8 cellular contexts compared by ENCODE assay signal in genomic region chr9:137441289-137441934, GRCh38. TPM values are rescaled to one million over a fixed set of nuclear protein-coding genes. Genes with fewer than 3 reads are reported as not detected.
A peak's percentile ranks its signal among the peaks of the same experiment; 100 is the strongest.
DNase-seq lines count a peak whose midpoint lies in the region; ATAC-seq, FAIRE-seq and TF ChIP-seq lines count a peak whose summit lies in the region.

A gene with protein sequence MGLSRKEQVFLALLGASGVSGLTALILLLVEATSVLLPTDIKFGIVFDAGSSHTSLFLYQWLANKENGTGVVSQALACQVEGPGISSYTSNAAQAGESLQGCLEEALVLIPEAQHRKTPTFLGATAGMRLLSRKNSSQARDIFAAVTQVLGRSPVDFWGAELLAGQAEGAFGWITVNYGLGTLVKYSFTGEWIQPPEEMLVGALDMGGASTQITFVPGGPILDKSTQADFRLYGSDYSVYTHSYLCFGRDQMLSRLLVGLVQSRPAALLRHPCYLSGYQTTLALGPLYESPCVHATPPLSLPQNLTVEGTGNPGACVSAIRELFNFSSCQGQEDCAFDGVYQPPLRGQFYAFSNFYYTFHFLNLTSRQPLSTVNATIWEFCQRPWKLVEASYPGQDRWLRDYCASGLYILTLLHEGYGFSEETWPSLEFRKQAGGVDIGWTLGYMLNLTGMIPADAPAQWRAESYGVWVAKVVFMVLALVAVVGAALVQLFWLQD (minus strand): TSS chr9:137441357. CDS start chr9:137438285, 3,072 bp downstream.

- no peak for TF ChIP-seq CTCF in ascending aorta (IDR thresholded peaks at IDR 0.05)

- peaks cover 3% of the 10 kb centered on the region for H3K27me3 ChIP-seq in ascending aorta
- H3K27me3 ChIP-seq in thymus (ENCODE audit: control insufficient read depth, insufficient read depth) = peaks cover 12% of the 10 kb centered on the region

- no peak for ATAC-seq in HG03135 (IDR thresholded peaks at IDR 0.05; ENCODE audit: unreplicated experiment)

- H3K4me3 ChIP-seq in ascending aorta (peak within 1 kb of the TSS; percentile 36 to 53), thymus (ENCODE audit: low read length) (peak within 1 kb of the TSS; percentile 37)

- H3K4me1 ChIP-seq in ascending aorta = peaks cover 0 to 12% of the 10 kb centered on the region in 2 donors
- no peaks in the 10 kb centered on the region for H3K4me1 ChIP-seq in thymus (ENCODE audit: control insufficient read depth, insufficient read depth, low read length)

- FAIRE-seq in GM19239 (lab: Jason Lieb, UNC) = no peak

- intact Hi-C loops in ascending aorta (cut with DNase I) = no loop called here

- H3K36me3 ChIP-seq in ascending aorta = no peaks in the 10 kb centered on the region
- H3K36me3 ChIP-seq in thymus (ENCODE audit: control insufficient read depth, insufficient read depth) = no peaks in the 10 kb centered on the region

- peak; percentile 59 for DNase-seq in DMS79 (lab: John Stamatoyannopoulos, UW)
- peak; percentile 55 for DNase-seq in NCI-H1092 treated with DMSO at 0.1 percent for 48 hours (lab: John Stamatoyannopoulos, UW)
- DNase-seq in ascending aorta (ENCODE audit: low spot score in 2 of 2) = no peak
- DNase-seq in islet precursor cell = peak; percentile 82
- no peak for DNase-seq in superior temporal gyrus (ENCODE audit: extremely low spot score)
- DNase-seq in GM19239 (ENCODE audit: insufficient read length, low spot score) = no peak

- H3K27ac ChIP-seq in ascending aorta = no peak within 1 kb of the TSS
- H3K27ac ChIP-seq in thymus (ENCODE audit: low read depth) = no peak within 1 kb of the TSS

- H3K9me3 ChIP-seq in ascending aorta (no peaks in the 10 kb centered on the region), thymus (ENCODE audit: control insufficient read depth) (no peaks in the 10 kb centered on the region)

- 3% methylated on average over 62 of the region's 62 CpGs for WGBS in thymus

RNA-seq across cellular contexts. Expression of the gene that starts here (rescaled TPM):
- total RNA-seq in ascending aorta = not detected
- 3.8 TPM for polyA plus RNA-seq in thymus

Comparison
In these comparisons a context has a peak if more than half of its experiments do, and no peak if none do; other contexts are left out.
1. DNase-seq: peak in DMS79 (single experiment), NCI-H1092 treated with DMSO at 0.1 percent for 48 hours (single experiment) and islet precursor cell (single experiment); none in ascending aorta (0 of 2), superior temporal gyrus (single experiment) and GM19239 (single experiment).